Comparison of ENCODE assay signal across 20 cellular contexts in genomic region chr2:231727621-231728020, GRCh38.
"Had no signal": no experiment of that assay in that cellular context is flagged by ENCODE, and none has a peak within 500 bp of the region (broad histone marks: within the 10 kb centered on the region; RNA-seq: fewer than 3 reads in every experiment).

No MANE protein-coding gene starts in this region.

- H3K36me3 ChIP-seq: brain microvascular endothelial cell, cardiac muscle cell had no signal

- H3K27ac Mint-ChIP-seq: activated B cell treated with CpG ODN at 0.5 μM for 24 hours; activated CD4-positive, alpha-beta memory T cell treated with anti-CD3 and anti-CD28 coated beads for 36 hours; activated CD4-positive, alpha-beta T cell treated with anti-CD3 and anti-CD28 coated beads, Interleukin-2, amount 10 ng/mL, durations not matched to agents 7 days and 5 days; activated naive CD4-positive, alpha-beta T cell treated with anti-CD3 and anti-CD28 coated beads for 36 hours; activated naive CD8-positive, alpha-beta T cell; T-helper 1 cell treated with Interleukin-12 subunit alpha and Interleukin-12 subunit beta and Interleukin-4 antibody, amounts not matched to agents 30 μg/mL and 1 μg/mL, for 36 hours had no signal

- DNase-seq: activated B cell treated with CpG ODN at 0.5 μM for 24 hours; activated CD4-positive, alpha-beta memory T cell treated with anti-CD3 and anti-CD28 coated beads for 36 hours; activated CD4-positive, alpha-beta T cell treated with anti-CD3 and anti-CD28 coated beads, Interleukin-2, amount 10 ng/mL, durations not matched to agents 7 days and 5 days; activated CD8-positive, alpha-beta memory T cell treated with anti-CD3 and anti-CD28 coated beads for 24 hours; activated gamma-delta T cell; activated naive CD4-positive, alpha-beta T cell treated with anti-CD3 and anti-CD28 coated beads for 36 hours; activated T-cell treated with anti-CD3 and anti-CD28 coated beads, Interleukin-2, amount 50 U/mL, for 4 hours; brain microvascular endothelial cell; KG1; NCI-H1048; NCI-H146; NCI-H187 treated with DMSO at 0.1 percent for 48 hours; NCI-H345; NCI-H510A; NCI-H526 treated with DMSO at 0.1 percent for 48 hours; PC-3; SHP77 treated with DMSO at 0.1 percent for 48 hours had no signal

- H3K9me3 Mint-ChIP-seq: activated B cell treated with CpG ODN at 0.5 μM for 24 hours; activated CD4-positive, alpha-beta memory T cell treated with anti-CD3 and anti-CD28 coated beads for 36 hours; activated CD4-positive, alpha-beta T cell treated with anti-CD3 and anti-CD28 coated beads, Interleukin-2, amount 10 ng/mL, durations not matched to agents 7 days and 5 days; activated naive CD4-positive, alpha-beta T cell treated with anti-CD3 and anti-CD28 coated beads for 36 hours; activated T-cell treated with anti-CD3 and anti-CD28 coated beads, Interleukin-2, amount 50 U/mL, for 4 hours; T-helper 1 cell treated with Interleukin-12 subunit alpha and Interleukin-12 subunit beta and Interleukin-4 antibody, amounts not matched to agents 30 μg/mL and 1 μg/mL, for 36 hours had no signal

- H3K27me3 ChIP-seq: brain microvascular endothelial cell, cardiac muscle cell had no signal

- H3K4me1 Mint-ChIP-seq: activated B cell treated with CpG ODN at 0.5 μM for 24 hours had no signal

- H3K4me3 Mint-ChIP-seq: activated B cell treated with CpG ODN at 0.5 μM for 24 hours; activated CD4-positive, alpha-beta memory T cell treated with anti-CD3 and anti-CD28 coated beads for 36 hours; activated CD4-positive, alpha-beta T cell treated with anti-CD3 and anti-CD28 coated beads, Interleukin-2, amount 10 ng/mL, durations not matched to agents 7 days and 5 days; activated naive CD4-positive, alpha-beta T cell treated with anti-CD3 and anti-CD28 coated beads for 36 hours; activated naive CD8-positive, alpha-beta T cell; activated T-cell treated with anti-CD3 and anti-CD28 coated beads, Interleukin-2, amount 50 U/mL, for 4 hours; T-helper 1 cell treated with Interleukin-12 subunit alpha and Interleukin-12 subunit beta and Interleukin-4 antibody, amounts not matched to agents 30 μg/mL and 1 μg/mL, for 36 hours had no signal

- H3K27me3 Mint-ChIP-seq: activated B cell treated with CpG ODN at 0.5 μM for 24 hours; activated CD4-positive, alpha-beta memory T cell treated with anti-CD3 and anti-CD28 coated beads for 36 hours; activated CD4-positive, alpha-beta T cell treated with anti-CD3 and anti-CD28 coated beads, Interleukin-2, amount 10 ng/mL, durations not matched to agents 7 days and 5 days; activated naive CD8-positive, alpha-beta T cell had no signal

- H3K36me3 Mint-ChIP-seq: activated CD4-positive, alpha-beta memory T cell treated with anti-CD3 and anti-CD28 coated beads for 36 hours had no signal

- H3K4me3 ChIP-seq: cardiac muscle cell had no signal

- ATAC-seq: activated T-cell treated with anti-CD3 and anti-CD28 coated beads, Interleukin-2, amount 50 U/mL, for 4 hours; PC-3 had no signal

- H3K27ac ChIP-seq: brain microvascular endothelial cell, cardiac muscle cell had no signal
